7 cellular contexts compared by ENCODE assay signal in genomic region chr2:146351689-146352088, GRCh38.
"Had no signal": no experiment of that assay in that cellular context is flagged by ENCODE, and none has a peak within 500 bp of the region (broad histone marks: within the 10 kb centered on the region; RNA-seq: fewer than 3 reads in every experiment).

No MANE protein-coding gene starts in this region.

- DNase-seq: GDM1, GF-D8 had no signal

- FAIRE-seq: G401.6, GM12891, GM12892, GM18507, GM19239 had no signal
